ENCODE assay signal across 13 cellular contexts in genomic region chr1:19385869-19386591, GRCh38.
DNase-seq lines count a peak whose midpoint lies in the region; ATAC-seq and TF ChIP-seq lines count a peak whose summit lies in the region.
"Had no signal": no experiment of that assay in that cellular context is flagged by ENCODE, and none has a peak within 500 bp of the region (broad histone marks: within the 10 kb centered on the region; RNA-seq: fewer than 3 reads in every experiment).

No MANE protein-coding gene starts in this region.

- ATAC-seq in left lung (peak; percentile 87), HG02759 (IDR thresholded peaks at IDR 0.05; ENCODE audit: unreplicated experiment) (no peak)
- ATAC-seq in stimulated activated effector memory CD8-positive, alpha-beta T cell treated with anti-CD3 and anti-CD28 coated beads, Interleukin-12 subunit alpha, Interleukin-12 subunit beta, amount 100 ng/mL, for 72 hours, result no peak

- H3K4me3 ChIP-seq in GM23248 (no peak overlapping the region), colonic mucosa (no peak overlapping the region), left lung (no peak overlapping the region)
- H3K4me3 ChIP-seq: spleen had no signal

- no peaks in the 10 kb centered on the region for H3K9me3 Mint-ChIP-seq in stimulated activated effector memory CD8-positive, alpha-beta T cell treated with anti-CD3 and anti-CD28 coated beads, Interleukin-12 subunit alpha, Interleukin-12 subunit beta, amount 100 ng/mL, for 72 hours
- H3K9me3 Mint-ChIP-seq: activated naive CD8-positive, alpha-beta T cell treated with anti-CD3 and anti-CD28 coated beads, Interleukin-2, amount 10 ng/mL, durations not matched to agents 7 days and 5 days had no signal

- peaks cover 47% of the 10 kb centered on the region for H3K4me1 Mint-ChIP-seq in stimulated activated effector memory CD8-positive, alpha-beta T cell treated with anti-CD3 and anti-CD28 coated beads, Interleukin-12 subunit alpha, Interleukin-12 subunit beta, amount 100 ng/mL, for 72 hours

- no peaks in the 10 kb centered on the region for H3K9me2 ChIP-seq in GM23248 (ENCODE audit: insufficient read depth)

- peaks cover 75% of the 10 kb centered on the region for H3K36me3 Mint-ChIP-seq in stimulated activated effector memory CD8-positive, alpha-beta T cell treated with anti-CD3 and anti-CD28 coated beads, Interleukin-12 subunit alpha, Interleukin-12 subunit beta, amount 100 ng/mL, for 72 hours

- no peaks in the 10 kb centered on the region for H4K20me1 ChIP-seq in GM23248 (ENCODE audit: insufficient read depth)

- in situ Hi-C loops in GM23248 (cut with MboI), result no loop called here

- H3K4me1 ChIP-seq in GM23248 (ENCODE audit: insufficient read depth), result peaks cover 37% of the 10 kb centered on the region
- peaks cover 30% of the 10 kb centered on the region for H3K4me1 ChIP-seq in colonic mucosa
- peaks cover 25 to 41% of the 10 kb centered on the region in 2 donors for H3K4me1 ChIP-seq in left lung

- H3K9ac ChIP-seq in GM23248, result peak overlapping the region; percentile 36
- H3K9ac ChIP-seq in colonic mucosa (ENCODE audit: low read depth in 2 of 2, low read length in 2 of 2), result peak overlapping the region; percentile 26 to 30
- H3K9ac ChIP-seq: KMS-11 had no signal

- no peak overlapping the region for H3K4me3 Mint-ChIP-seq in stimulated activated effector memory CD8-positive, alpha-beta T cell treated with anti-CD3 and anti-CD28 coated beads, Interleukin-12 subunit alpha, Interleukin-12 subunit beta, amount 100 ng/mL, for 72 hours
- H3K4me3 Mint-ChIP-seq: activated naive CD8-positive, alpha-beta T cell treated with anti-CD3 and anti-CD28 coated beads, Interleukin-2, amount 10 ng/mL, durations not matched to agents 7 days and 5 days had no signal

- H3K4me2 ChIP-seq in GM23248 (ENCODE audit: unreplicated experiment), result peak overlapping the region; percentile 57
- H3K4me2 ChIP-seq: KMS-11 had no signal

- DNase-seq in GM23248 (peak; percentile 91), colonic mucosa (peak; percentile 89), left lung (peak in 1 of 2 donors; percentile 72), NCI-H345 (lab: John Stamatoyannopoulos, UW) (no peak), DMS 273 (lab: John Stamatoyannopoulos, UW; ENCODE audit: unreplicated experiment) (no peak)
- no peak for DNase-seq in stimulated activated effector memory CD8-positive, alpha-beta T cell treated with anti-CD3 and anti-CD28 coated beads, Interleukin-12 subunit alpha, Interleukin-12 subunit beta, amount 100 ng/mL, for 72 hours (ENCODE audit: low spot score in 2 of 2)
- DNase-seq in activated CD8-positive, alpha-beta memory T cell treated with anti-CD3 and anti-CD28 coated beads, Interleukin-2, amount 50 U/mL, for 4 hours, result no peak
- DNase-seq: activated naive CD8-positive, alpha-beta T cell treated with anti-CD3 and anti-CD28 coated beads, Interleukin-2, amount 10 ng/mL, durations not matched to agents 7 days and 5 days; DMS79; NCI-H82; spleen had no signal

- WGBS in GM23248 (ENCODE audit: low coverage in 1 of 2, low lambda C conversion rate in 2 of 2, missing lambda C conversion rate in 2 of 2), 2 experiments, result 27 to 28% methylated on average over 15 of the region's 15 CpGs

- H3K9me3 ChIP-seq in GM23248 (ENCODE audit: low read depth) (no peaks in the 10 kb centered on the region), colonic mucosa (no peaks in the 10 kb centered on the region), left lung (no peaks in the 10 kb centered on the region)
- H3K9me3 ChIP-seq: spleen had no signal

- TF ChIP-seq CTCF in colonic mucosa (IDR thresholded peaks at IDR 0.05) (no peak), left lung (IDR thresholded peaks at IDR 0.05) (no peak)

- H3F3A ChIP-seq in GM23248 (ENCODE audit: insufficient read depth), result peaks cover 58% of the 10 kb centered on the region

- H3K27me3 ChIP-seq in GM23248 (replicated peaks; ENCODE audit: insufficient read depth), result no peaks in the 10 kb centered on the region
- no peaks in the 10 kb centered on the region for H3K27me3 ChIP-seq in colonic mucosa
- no peaks in the 10 kb centered on the region for H3K27me3 ChIP-seq in left lung
- H3K27me3 ChIP-seq: spleen had no signal

- H3K27ac Mint-ChIP-seq in stimulated activated effector memory CD8-positive, alpha-beta T cell treated with anti-CD3 and anti-CD28 coated beads, Interleukin-12 subunit alpha, Interleukin-12 subunit beta, amount 100 ng/mL, for 72 hours, result peak overlapping the region; percentile 70
- H3K27ac Mint-ChIP-seq: activated naive CD8-positive, alpha-beta T cell treated with anti-CD3 and anti-CD28 coated beads, Interleukin-2, amount 10 ng/mL, durations not matched to agents 7 days and 5 days had no signal

- intact Hi-C loops in colonic mucosa (cut with DNase I) (no loop called here), left lung (cut with DNase I) (loop anchor here in 1 of 2 donors (10.0 kb wide), 1 partner anchor 199 kb away; no protein-coding TSS in a partner anchor)

- H2AFZ ChIP-seq in GM23248, result no peak overlapping the region

- H3K79me2 ChIP-seq in GM23248 (ENCODE audit: insufficient read depth), result peaks cover 94% of the 10 kb centered on the region

- H3K36me3 ChIP-seq in GM23248 (ENCODE audit: low read depth), result peaks cover 11% of the 10 kb centered on the region; the same call in 1 of the 2 replicates
- no peaks in the 10 kb centered on the region for H3K36me3 ChIP-seq in colonic mucosa
- peaks cover 0 to 48% of the 10 kb centered on the region in 2 donors for H3K36me3 ChIP-seq in left lung

- H3K27ac ChIP-seq in GM23248, result peak overlapping the region; percentile 74
- H3K27ac ChIP-seq in colonic mucosa, result peak overlapping the region; percentile 79
- H3K27ac ChIP-seq in left lung, result peak overlapping the region; percentile 37 to 74
- H3K27ac ChIP-seq: KMS-11 had no signal

Comparison
In these comparisons a context has a peak if more than half of its experiments do, and no peak if none do; other contexts are left out.
1. DNase-seq: peak in GM23248 (single experiment) and colonic mucosa (single experiment); none in stimulated activated effector memory CD8-positive, alpha-beta T cell treated with anti-CD3 and anti-CD28 coated beads, Interleukin-12 subunit alpha, Interleukin-12 subunit beta, amount 100 ng/mL, for 72 hours (0 of 2), NCI-H345 (single experiment), activated CD8-positive, alpha-beta memory T cell treated with anti-CD3 and anti-CD28 coated beads, Interleukin-2, amount 50 U/mL, for 4 hours (single experiment) and DMS 273 (single experiment).
2. Peak in every context shown above with its lines, with median percentiles within 50 percentile points of each other: H3K27ac ChIP-seq.